In genomic region chr14:65961004-65961403, GRCh38 we compare ENCODE assay signal across 8 cellular contexts.
A peak's percentile ranks its signal among the peaks of the same experiment; 100 is the strongest.
DNase-seq lines count a peak whose midpoint lies in the region; ATAC-seq, FAIRE-seq and TF ChIP-seq lines count a peak whose summit lies in the region.

No MANE protein-coding gene starts in this region.

- no peaks in the 10 kb centered on the region for H3K79me2 ChIP-seq in H1 (ENCODE audit: control insufficient read depth in 1 of 2, insufficient read depth in 2 of 2, low read length in 2 of 2)

- peak overlapping the region; percentile 80; the same call in 1 of the 2 replicates for H2BK12ac ChIP-seq in H1 (ENCODE audit: low read depth, low read length)

- TF ChIP-seq POLR2A in H1 (IDR thresholded peaks at IDR 0.05; ENCODE audit: control extremely low read depth in 1 of 2, low read depth in 2 of 2, low read length in 2 of 2), result no peak

- H3K4me3 Mint-ChIP-seq in natural killer cell treated with Interleukin-12 subunit alpha and Interleukin-12 subunit beta and Interleukin-15 and Interleukin-18, amount 100 ng/mL, for 72 hours, result no peak overlapping the region

- no peak overlapping the region for H3K4me2 ChIP-seq in H1 (ENCODE audit: insufficient read depth in 1 of 2, low read depth in 2 of 2, low read length in 2 of 2)

- no peak overlapping the region for H2AK5ac ChIP-seq in H1 (ENCODE audit: low read depth, low read length)

- no peaks in the 10 kb centered on the region for H3K23me2 ChIP-seq in H1 (ENCODE audit: low read depth, low read length)

- peak; percentile 73 to 82 for TF ChIP-seq RAD21 in H1 (IDR thresholded peaks at IDR 0.05 in 1 of 2, conservative IDR thresholded peaks at IDR 0.05 in 1 of 2; ENCODE audit: low read depth in 2 of 2, low read length in 2 of 2)

- peaks cover 3 to 13% (median 9%) of the 10 kb centered on the region in 4 experiments for H3K4me1 ChIP-seq in H1 (replicated peaks in 1 of 4; ENCODE audit: control insufficient read depth in 3 of 4, insufficient read depth in 4 of 4, low read length in 3 of 4)

- 44% methylated on average over 7 of the region's 7 CpGs; no CpG with 5 or more reads in 1 of the 2 experiments for WGBS in H1 (ENCODE audit: extremely low coverage in 1 of 2, insufficient coverage in 1 of 2, insufficient read length in 1 of 2, insufficient replicate concordance in 2 of 2, low coverage in 1 of 2, low lambda C conversion rate in 2 of 2, missing lambda C conversion rate in 1 of 2), 2 experiments

- H3K4ac ChIP-seq in H1 (replicated peaks; ENCODE audit: insufficient read length, low read depth, low read length), result no peak overlapping the region

- H3K18ac ChIP-seq in H1 (ENCODE audit: extremely low read depth, low read length), result no peak overlapping the region

- H3K36me3 ChIP-seq in H1 (ENCODE audit: control insufficient read depth in 2 of 4, insufficient read depth in 4 of 4, low read length in 3 of 4), result no peaks in the 10 kb centered on the region

- TF ChIP-seq CTCF in AG09309 (IDR thresholded peaks at IDR 0.05; ENCODE audit: control insufficient read depth, insufficient read depth, low read depth, low read length, missing control alignments) (peak; percentile 71), H1 (IDR thresholded peaks at IDR 0.05; ENCODE audit: control extremely low read depth in 1 of 3, insufficient read depth in 1 of 3, low read depth in 1 of 3, low read length in 3 of 3) (peak; percentile 88 to 96 (median 94))

- no peaks in the 10 kb centered on the region for H4K20me1 ChIP-seq in H1 (replicated peaks in 1 of 2; ENCODE audit: control insufficient read depth in 1 of 2, insufficient read depth in 2 of 2, low read length in 2 of 2)

- H3K27me3 ChIP-seq in H1 (replicated peaks in 1 of 4; ENCODE audit: control insufficient read depth in 3 of 4, extremely low read depth in 1 of 4, insufficient read depth in 3 of 4, low read length in 3 of 4), result no peaks in the 10 kb centered on the region

- FAIRE-seq in H1 (lab: Jason Lieb, UNC) (peak; percentile 98), urothelium cell line (lab: Jason Lieb, UNC) (peak; percentile 68)

- no peak overlapping the region for H2AFZ ChIP-seq in H1 (ENCODE audit: low read length)

- ATAC-seq in GM19023 (IDR thresholded peaks at IDR 0.05; ENCODE audit: unreplicated experiment) (peak; percentile 62), HG02970 (IDR thresholded peaks at IDR 0.05; ENCODE audit: low FRiP score, unreplicated experiment) (no peak)
- peak; percentile 86 to 87 for ATAC-seq in natural killer cell treated with Interleukin-12 subunit alpha and Interleukin-12 subunit beta and Interleukin-15 and Interleukin-18, amount 100 ng/mL, for 72 hours

- CTCF ChIA-PET in H1 (lab: Charles Lee; ENCODE audit: partially characterized antibody), result interaction anchor here (0.6 to 6.0 kb wide), 87 partner anchors 8 to 1051 kb away, joined by 3 to 62 read pairs (median 5); partner anchors contain the start of gene FUT8

- no peaks in the 10 kb centered on the region for H3K79me1 ChIP-seq in H1 (ENCODE audit: low read depth, low read length)

- no peak for TF ChIP-seq EP300 in H1 (IDR thresholded peaks at IDR 0.05; ENCODE audit: borderline replicate concordance in 1 of 2, low read depth in 2 of 2, low read length in 2 of 2)

- H3K23ac ChIP-seq in H1 (ENCODE audit: insufficient read length), result no peak overlapping the region

- no peaks in the 10 kb centered on the region for H3K36me3 Mint-ChIP-seq in natural killer cell treated with Interleukin-12 subunit alpha and Interleukin-12 subunit beta and Interleukin-15 and Interleukin-18, amount 100 ng/mL, for 72 hours

- no peak overlapping the region for H4K91ac ChIP-seq in H1 (replicated peaks; ENCODE audit: insufficient read length, low read length)

- H2BK120ac ChIP-seq in H1 (replicated peaks; ENCODE audit: low read depth, low read length), result no peak overlapping the region

- no peak overlapping the region for H3K27ac ChIP-seq in H1 (ENCODE audit: low read depth, low read length)

- no peaks in the 10 kb centered on the region; a peak in 1 of 4 replicates for H3K9me3 ChIP-seq in H1 (ENCODE audit: insufficient read depth in 2 of 2, low read depth in 1 of 2, low read length in 1 of 2)

- no peak overlapping the region for H3K27ac Mint-ChIP-seq in natural killer cell treated with Interleukin-12 subunit alpha and Interleukin-12 subunit beta and Interleukin-15 and Interleukin-18, amount 100 ng/mL, for 72 hours

- H2BK20ac ChIP-seq in H1 (ENCODE audit: low read length), result no peak overlapping the region

- H4K5ac ChIP-seq in H1 (ENCODE audit: insufficient read length, low read depth, low read length), result no peak overlapping the region

- peaks cover 6 to 18% of the 10 kb centered on the region in 2 donors for H3K4me1 Mint-ChIP-seq in natural killer cell treated with Interleukin-12 subunit alpha and Interleukin-12 subunit beta and Interleukin-15 and Interleukin-18, amount 100 ng/mL, for 72 hours (ENCODE audit: low read depth in 2 of 2)

- H3K9ac ChIP-seq in H1 (replicated peaks in 1 of 4; ENCODE audit: extremely low read depth in 1 of 4, low read depth in 3 of 4, low read length in 3 of 4), result no peak overlapping the region

- H3K27me3 Mint-ChIP-seq in natural killer cell treated with Interleukin-12 subunit alpha and Interleukin-12 subunit beta and Interleukin-15 and Interleukin-18, amount 100 ng/mL, for 72 hours, result peaks cover 7 to 15% of the 10 kb centered on the region in 2 donors

- H3K14ac ChIP-seq in H1 (ENCODE audit: insufficient read length), result no peak overlapping the region

- H3K56ac ChIP-seq in H1 (replicated peaks; ENCODE audit: insufficient read length, low read depth, low read length), result no peak overlapping the region

- POLR2A ChIA-PET in H1 (lab: Charles Lee; ENCODE audit: partially characterized antibody), result interaction anchor here (1.0 kb wide), 1 partner anchor 549 kb away, joined by 3 read pairs; no protein-coding TSS in a partner anchor

- H3K4me3 ChIP-seq in AG09309 (ENCODE audit: control insufficient read depth, low read depth, low read length) (no peak overlapping the region), H1 (ENCODE audit: extremely low read depth in 1 of 4, insufficient read depth in 2 of 4, low read depth in 3 of 4, low read length in 4 of 4) (no peak overlapping the region)

- H4K8ac ChIP-seq in H1 (ENCODE audit: extremely low read depth, insufficient read depth, low read length), result no peak overlapping the region

- no peaks in the 10 kb centered on the region for H3K9me3 Mint-ChIP-seq in natural killer cell treated with Interleukin-12 subunit alpha and Interleukin-12 subunit beta and Interleukin-15 and Interleukin-18, amount 100 ng/mL, for 72 hours

- DNase-seq in AG09309 (ENCODE audit: low read depth) (no peak), NCI-H1105 treated with DMSO at 0.1 percent for 48 hours (lab: John Stamatoyannopoulos, UW) (peak; percentile 6), H1 (ENCODE audit: low read depth in 1 of 2, low spot score in 2 of 2) (peak; percentile 50 to 93), urothelium cell line (ENCODE audit: low spot score) (peak; percentile 69)
- DNase-seq in activated CD4-positive, alpha-beta T cell treated with anti-CD3 and anti-CD28 coated beads, Interleukin-2, amount 50 U/mL, for 24 hours (ENCODE audit: low read depth in 1 of 2, low spot score in 1 of 2), result peak; percentile 63 to 77
- DNase-seq in natural killer cell treated with Interleukin-12 subunit alpha and Interleukin-12 subunit beta and Interleukin-15 and Interleukin-18, amount 100 ng/mL, for 72 hours (ENCODE audit: low spot score), result peak; percentile 72

- peak overlapping the region; percentile 29; the same call in 1 of the 2 replicates for H2BK5ac ChIP-seq in H1 (ENCODE audit: low read depth, low read length)

- no peak overlapping the region for H2BK15ac ChIP-seq in H1 (ENCODE audit: low read length)
